ENCODE assay signal across 8 cellular contexts in the genomic region with DNA sequence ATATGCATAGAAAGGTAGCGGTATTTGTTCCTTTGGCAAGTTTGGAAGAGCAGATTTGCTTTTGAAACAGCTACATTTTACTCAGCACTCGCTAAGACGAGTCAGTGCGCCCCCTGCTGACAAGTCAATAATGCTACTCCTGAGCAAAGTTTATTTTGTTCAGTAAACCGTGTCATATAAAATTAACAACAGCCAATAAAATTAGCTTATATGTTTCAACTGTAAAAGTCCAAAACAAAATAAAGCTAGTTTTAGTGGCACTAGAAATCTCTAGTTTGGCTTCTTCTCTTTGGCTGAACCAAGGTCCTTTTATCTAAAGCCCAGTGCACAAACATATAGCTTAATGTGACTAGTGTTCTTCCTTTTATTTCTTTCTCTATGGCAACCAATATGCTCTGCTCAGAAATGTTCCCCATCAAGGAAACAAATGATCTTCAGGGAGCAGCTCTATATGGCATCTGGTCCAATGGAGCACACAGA. TPM values are rescaled to one million over a fixed set of nuclear protein-coding genes. Genes with fewer than 3 reads are reported as not detected.
DNase-seq lines count a peak whose midpoint lies in the region; ATAC-seq and TF ChIP-seq lines count a peak whose summit lies in the region.

No MANE protein-coding gene starts in this region.

- H3K79me2 ChIP-seq in OCI-LY1 (ENCODE audit: insufficient read depth, low read length) (no peaks in the 10 kb centered on the region), smooth muscle cell (ENCODE audit: low read depth) (no peaks in the 10 kb centered on the region)

- peak; percentile 50 for ATAC-seq in HG03342 (IDR thresholded peaks at IDR 0.05; ENCODE audit: unreplicated experiment)
- no peak for ATAC-seq in HG02571 (IDR thresholded peaks at IDR 0.05; ENCODE audit: unreplicated experiment)

- under 1% methylated on average over 5 of the region's 5 CpGs for WGBS in smooth muscle cell (ENCODE audit: low lambda C conversion rate)

- H4K20me1 ChIP-seq in OCI-LY1 (ENCODE audit: insufficient read depth, low read length) (no peaks in the 10 kb centered on the region), smooth muscle cell (ENCODE audit: low read depth) (no peaks in the 10 kb centered on the region)

- no peaks in the 10 kb centered on the region for H3K9me2 ChIP-seq in OCI-LY1 (ENCODE audit: low read depth, low read length)

- no peaks in the 10 kb centered on the region for H3K36me3 ChIP-seq in OCI-LY1 (ENCODE audit: insufficient read depth, low read length)
- no peaks in the 10 kb centered on the region for H3K36me3 ChIP-seq in smooth muscle cell (ENCODE audit: low read depth)

- DNase-seq in NOMO-1 treated with DMSO at 0.1 percent for 48 hours (lab: John Stamatoyannopoulos, UW; ENCODE audit: unreplicated experiment) (peak; percentile 48), NOMO-1 treated with dmso at 0.1 percent for 144 hours (lab: John Stamatoyannopoulos, UW; ENCODE audit: unreplicated experiment) (no peak), hepatic stellate cell (ENCODE audit: low spot score) (peak; percentile 47), smooth muscle cell (lab: John Stamatoyannopoulos, UW; ENCODE audit: unreplicated experiment) (no peak)
- DNase-seq in activated naive CD4-positive, alpha-beta T cell treated with anti-CD3 and anti-CD28 coated beads, Interleukin-2, amount 50 U/mL, for 16 hours: peak; percentile 58

- H2AFZ ChIP-seq in OCI-LY1 (ENCODE audit: low read length) (no peak overlapping the region), smooth muscle cell (ENCODE audit: low read depth) (no peak overlapping the region)

- H3K9ac ChIP-seq in OCI-LY1 (ENCODE audit: low read length) (no peak overlapping the region), smooth muscle cell (ENCODE audit: low read depth) (no peak overlapping the region)

- H3K4me1 ChIP-seq in OCI-LY1 (ENCODE audit: insufficient read depth, low read length, severe bottlenecking) (no peaks in the 10 kb centered on the region), smooth muscle cell (ENCODE audit: low read depth) (peaks cover 30% of the 10 kb centered on the region)

- TF ChIP-seq CTCF in OCI-LY1 (IDR thresholded peaks at IDR 0.05; ENCODE audit: low read length): peak; percentile 86
- peak; percentile 88 for TF ChIP-seq CTCF in smooth muscle cell (IDR thresholded peaks at IDR 0.05; ENCODE audit: borderline replicate concordance, insufficient read depth, poor library complexity, severe bottlenecking)

- H3K9me3 ChIP-seq in OCI-LY1 (ENCODE audit: low read length): no peaks in the 10 kb centered on the region
- no peaks in the 10 kb centered on the region for H3K9me3 ChIP-seq in smooth muscle cell (replicated peaks; ENCODE audit: low read depth)

- no peaks in the 10 kb centered on the region for H3K27me3 ChIP-seq in OCI-LY1 (ENCODE audit: insufficient read depth, low read length)
- peaks cover 100% of the 10 kb centered on the region for H3K27me3 ChIP-seq in smooth muscle cell (ENCODE audit: low read depth)

- H3K4me3 ChIP-seq in OCI-LY1 (ENCODE audit: low read depth, low read length, poor library complexity, severe bottlenecking) (no peak overlapping the region), smooth muscle cell (no peak overlapping the region)

- no peak overlapping the region for H3K27ac ChIP-seq in OCI-LY1 (ENCODE audit: low read depth, low read length, poor library complexity, severe bottlenecking)
- no peak overlapping the region for H3K27ac ChIP-seq in smooth muscle cell (ENCODE audit: low read depth)

- H3F3A ChIP-seq in OCI-LY1 (ENCODE audit: insufficient read depth, low read length): no peaks in the 10 kb centered on the region
- no peaks in the 10 kb centered on the region for H3F3A ChIP-seq in smooth muscle cell (ENCODE audit: low read depth)

- H3K4me2 ChIP-seq in OCI-LY1 (ENCODE audit: low read length) (no peak overlapping the region), smooth muscle cell (no peak overlapping the region)

RNA-seq across cellular contexts. Expression of gene POU3F3, which starts 4.3 kb away (rescaled TPM):
- not detected in 2 replicates for total RNA-seq in smooth muscle cell
- polyA plus RNA-seq in smooth muscle cell: not detected in 2 replicates

Comparison
In these comparisons a context has a peak if more than half of its experiments do, and no peak if none do; other contexts are left out.
1. DNase-seq: peak in NOMO-1 treated with DMSO at 0.1 percent for 48 hours (single experiment), activated naive CD4-positive, alpha-beta T cell treated with anti-CD3 and anti-CD28 coated beads, Interleukin-2, amount 50 U/mL, for 16 hours (single experiment) and hepatic stellate cell (single experiment); none in NOMO-1 treated with dmso at 0.1 percent for 144 hours (single experiment) and smooth muscle cell (single experiment).